In genomic region chr4:48504352-48504751, GRCh38 we compare ENCODE assay signal across 2 cellular contexts.
A peak's percentile ranks its signal among the peaks of the same experiment; 100 is the strongest.
TF ChIP-seq lines count a peak whose summit lies in the region.

No MANE protein-coding gene starts in this region.

TF ChIP-seq in GM23338, 12 proteins besides CTCF, POLR2A, EP300 and RAD21:
- TF ChIP-seq EZH2phosphoT487 (IDR thresholded peaks at IDR 0.05; ENCODE audit: unreplicated experiment) (no peak), ZNF114 (CRISPR knock-in tag; IDR thresholded peaks at IDR 0.05) (no peak), NANOG (IDR thresholded peaks at IDR 0.05; ENCODE audit: borderline replicate concordance) (no peak), POLR2AphosphoS5 (IDR thresholded peaks at IDR 0.05; ENCODE audit: low read depth) (no peak), EZH2 (IDR thresholded peaks at IDR 0.05; ENCODE audit: low read depth, unreplicated experiment) (no peak), REST (IDR thresholded peaks at IDR 0.05; ENCODE audit: unreplicated experiment) (no peak), CREB1 (CRISPR knock-in tag; IDR thresholded peaks at IDR 0.05; ENCODE audit: low read depth) (no peak), STAT1 (IDR thresholded peaks at IDR 0.05; ENCODE audit: unreplicated experiment) (no peak)
- TF ChIP-seq, protein P1, sequence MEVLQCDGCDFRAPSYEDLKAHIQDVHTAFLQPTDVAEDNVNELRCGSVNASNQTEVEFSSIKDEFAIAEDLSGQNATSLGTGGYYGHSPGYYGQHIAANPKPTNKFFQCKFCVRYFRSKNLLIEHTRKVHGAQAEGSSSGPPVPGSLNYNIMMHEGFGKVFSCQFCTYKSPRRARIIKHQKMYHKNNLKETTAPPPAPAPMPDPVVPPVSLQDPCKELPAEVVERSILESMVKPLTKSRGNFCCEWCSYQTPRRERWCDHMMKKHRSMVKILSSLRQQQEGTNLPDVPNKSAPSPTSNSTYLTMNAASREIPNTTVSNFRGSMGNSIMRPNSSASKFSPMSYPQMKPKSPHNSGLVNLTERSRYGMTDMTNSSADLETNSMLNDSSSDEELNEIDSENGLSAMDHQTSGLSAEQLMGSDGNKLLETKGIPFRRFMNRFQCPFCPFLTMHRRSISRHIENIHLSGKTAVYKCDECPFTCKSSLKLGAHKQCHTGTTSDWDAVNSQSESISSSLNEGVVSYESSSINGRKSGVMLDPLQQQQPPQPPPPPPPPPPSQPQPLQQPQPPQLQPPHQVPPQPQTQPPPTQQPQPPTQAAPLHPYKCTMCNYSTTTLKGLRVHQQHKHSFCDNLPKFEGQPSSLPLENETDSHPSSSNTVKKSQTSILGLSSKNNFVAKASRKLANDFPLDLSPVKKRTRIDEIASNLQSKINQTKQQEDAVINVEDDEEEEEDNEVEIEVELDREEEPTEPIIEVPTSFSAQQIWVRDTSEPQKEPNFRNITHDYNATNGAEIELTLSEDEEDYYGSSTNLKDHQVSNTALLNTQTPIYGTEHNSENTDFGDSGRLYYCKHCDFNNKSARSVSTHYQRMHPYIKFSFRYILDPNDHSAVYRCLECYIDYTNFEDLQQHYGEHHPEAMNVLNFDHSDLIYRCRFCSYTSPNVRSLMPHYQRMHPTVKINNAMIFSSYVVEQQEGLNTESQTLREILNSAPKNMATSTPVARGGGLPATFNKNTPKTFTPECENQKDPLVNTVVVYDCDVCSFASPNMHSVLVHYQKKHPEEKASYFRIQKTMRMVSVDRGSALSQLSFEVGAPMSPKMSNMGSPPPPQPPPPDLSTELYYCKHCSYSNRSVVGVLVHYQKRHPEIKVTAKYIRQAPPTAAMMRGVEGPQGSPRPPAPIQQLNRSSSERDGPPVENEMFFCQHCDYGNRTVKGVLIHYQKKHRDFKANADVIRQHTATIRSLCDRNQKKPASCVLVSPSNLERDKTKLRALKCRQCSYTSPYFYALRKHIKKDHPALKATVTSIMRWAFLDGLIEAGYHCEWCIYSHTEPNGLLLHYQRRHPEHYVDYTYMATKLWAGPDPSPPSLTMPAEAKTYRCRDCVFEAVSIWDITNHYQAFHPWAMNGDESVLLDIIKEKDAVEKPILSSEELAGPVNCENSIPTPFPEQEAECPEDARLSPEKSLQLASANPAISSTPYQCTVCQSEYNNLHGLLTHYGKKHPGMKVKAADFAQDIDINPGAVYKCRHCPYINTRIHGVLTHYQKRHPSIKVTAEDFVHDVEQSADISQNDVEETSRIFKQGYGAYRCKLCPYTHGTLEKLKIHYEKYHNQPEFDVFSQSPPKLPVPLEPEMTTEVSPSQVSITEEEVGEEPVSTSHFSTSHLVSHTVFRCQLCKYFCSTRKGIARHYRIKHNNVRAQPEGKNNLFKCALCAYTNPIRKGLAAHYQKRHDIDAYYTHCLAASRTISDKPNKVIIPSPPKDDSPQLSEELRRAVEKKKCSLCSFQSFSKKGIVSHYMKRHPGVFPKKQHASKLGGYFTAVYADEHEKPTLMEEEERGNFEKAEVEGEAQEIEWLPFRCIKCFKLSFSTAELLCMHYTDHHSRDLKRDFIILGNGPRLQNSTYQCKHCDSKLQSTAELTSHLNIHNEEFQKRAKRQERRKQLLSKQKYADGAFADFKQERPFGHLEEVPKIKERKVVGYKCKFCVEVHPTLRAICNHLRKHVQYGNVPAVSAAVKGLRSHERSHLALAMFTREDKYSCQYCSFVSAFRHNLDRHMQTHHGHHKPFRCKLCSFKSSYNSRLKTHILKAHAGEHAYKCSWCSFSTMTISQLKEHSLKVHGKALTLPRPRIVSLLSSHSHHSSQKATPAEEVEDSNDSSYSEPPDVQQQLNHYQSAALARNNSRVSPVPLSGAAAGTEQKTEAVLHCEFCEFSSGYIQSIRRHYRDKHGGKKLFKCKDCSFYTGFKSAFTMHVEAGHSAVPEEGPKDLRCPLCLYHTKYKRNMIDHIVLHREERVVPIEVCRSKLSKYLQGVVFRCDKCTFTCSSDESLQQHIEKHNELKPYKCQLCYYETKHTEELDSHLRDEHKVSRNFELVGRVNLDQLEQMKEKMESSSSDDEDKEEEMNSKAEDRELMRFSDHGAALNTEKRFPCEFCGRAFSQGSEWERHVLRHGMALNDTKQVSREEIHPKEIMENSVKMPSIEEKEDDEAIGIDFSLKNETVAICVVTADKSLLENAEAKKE (CRISPR knock-in tag; IDR thresholded peaks at IDR 0.05), result no peak

TF ChIP-seq in HepG2, 621 proteins besides CTCF, POLR2A, EP300 and RAD21:
- TF ChIP-seq YEATS4 (CRISPR knock-in tag; IDR thresholded peaks at IDR 0.05; ENCODE audit: borderline replicate concordance) (no peak), PBX2 (CRISPR knock-in tag; IDR thresholded peaks at IDR 0.05) (no peak), MAFK (conservative IDR thresholded peaks at IDR 0.05 in 1 of 2, IDR thresholded peaks at IDR 0.05 in 1 of 2; ENCODE audit: low read length in 2 of 2) (0 out of 4 replicates have a peak, but pooled peaks have one; percentile 16 to 26), PRPF4 (IDR thresholded peaks at IDR 0.05; ENCODE audit: low read depth, low read length, poor library complexity, severe bottlenecking) (no peak), NFE2L2 (IDR thresholded peaks at IDR 0.05; ENCODE audit: low read length) (peak; percentile 64; the same call in 1 of the 2 replicates), RXRA (CRISPR knock-in tag; IDR thresholded peaks at IDR 0.05) (no peak), PRDM10 (CRISPR knock-in tag; IDR thresholded peaks at IDR 0.05; ENCODE audit: low read depth) (no peak), AKAP8 (CRISPR knock-in tag; IDR thresholded peaks at IDR 0.05) (no peak), ZNF331 (CRISPR knock-in tag; IDR thresholded peaks at IDR 0.05) (no peak)
